In the genomic region with DNA sequence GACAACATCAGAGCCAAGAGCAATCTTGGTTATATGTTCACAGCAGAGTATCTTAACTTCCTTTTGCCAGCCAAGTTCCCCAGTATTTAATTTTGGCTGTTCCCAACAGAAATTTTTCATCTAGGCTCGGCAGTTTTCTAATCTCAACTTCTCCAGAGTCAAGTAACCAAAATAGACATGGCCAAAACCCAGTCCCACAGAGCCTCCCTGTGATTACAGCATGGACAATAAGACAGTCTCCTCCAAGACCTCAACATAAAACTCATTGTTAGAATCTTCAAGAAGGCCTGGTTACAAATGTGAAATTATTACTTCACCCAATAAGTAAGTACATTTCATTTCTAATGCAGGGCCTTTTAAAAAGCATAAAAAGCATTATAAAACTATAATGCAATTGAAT, we compare ENCODE assay signal across 25 cellular contexts.
"Had no signal": no experiment of that assay in that cellular context is flagged by ENCODE, and none has a peak within 500 bp of the region (broad histone marks: within the 10 kb centered on the region; RNA-seq: fewer than 3 reads in every experiment).

No MANE protein-coding gene starts in this region.

- H3K27ac ChIP-seq: colonic mucosa, coronary artery, dorsolateral prefrontal cortex, epithelial cell of prostate, esophagus muscularis mucosa, esophagus squamous epithelium, foreskin keratinocyte, gastrocnemius medialis, gastroesophageal sphincter, heart right ventricle had no signal

- H3K4me3 ChIP-seq: colonic mucosa, coronary artery, dorsolateral prefrontal cortex, esophagus muscularis mucosa, esophagus squamous epithelium, gastrocnemius medialis, gastroesophageal sphincter, heart right ventricle had no signal

- H3K36me3 ChIP-seq: colonic mucosa, esophagus muscularis mucosa, gastrocnemius medialis, gastroesophageal sphincter, heart right ventricle had no signal

- ATAC-seq: effector memory CD8-positive, alpha-beta T cell; esophagus mucosa; foreskin keratinocyte; gastrocnemius medialis; gastroesophageal sphincter had no signal

- FAIRE-seq: colon, endothelial cell of umbilical vein had no signal

- DNase-seq: colonic mucosa; cortex of kidney; dermis blood vessel endothelial cell; dorsolateral prefrontal cortex; effector CD4-positive, alpha-beta T cell; effector CD8-positive, alpha-beta T cell; effector memory CD4-positive, alpha-beta T cell; effector memory CD8-positive, alpha-beta T cell; endodermal cell; erythroblast; esophagus squamous epithelium; foreskin fibroblast; foreskin keratinocyte; foreskin melanocyte; gastrocnemius medialis; glutamatergic neuron; head of caudate nucleus; heart right ventricle had no signal

- H3K4me1 ChIP-seq: colonic mucosa, esophagus muscularis mucosa, esophagus squamous epithelium, foreskin keratinocyte, gastrocnemius medialis, gastroesophageal sphincter had no signal

- H3K9me3 ChIP-seq: colonic mucosa, esophagus muscularis mucosa, esophagus squamous epithelium, gastrocnemius medialis, gastroesophageal sphincter, heart right ventricle had no signal

- H3K27me3 ChIP-seq: colonic mucosa, dorsolateral prefrontal cortex, esophagus muscularis mucosa, esophagus squamous epithelium, foreskin keratinocyte, gastrocnemius medialis, gastroesophageal sphincter, heart right ventricle had no signal
